In genomic region chr15:92878593-92879053, GRCh38 we compare ENCODE assay signal across 14 cellular contexts.
A peak's percentile ranks its signal among the peaks of the same experiment; 100 is the strongest.
DNase-seq lines count a peak whose midpoint lies in the region; TF ChIP-seq lines count a peak whose summit lies in the region.
"Had no signal": no experiment of that assay in that cellular context is flagged by ENCODE, and none has a peak within 500 bp of the region (broad histone marks: within the 10 kb centered on the region; RNA-seq: fewer than 3 reads in every experiment).

No MANE protein-coding gene starts in this region.

- H3K27ac ChIP-seq in DOHH2 (ENCODE audit: low read depth, low read length) = no peak overlapping the region
- H3K27ac ChIP-seq in VCaP = peak overlapping the region; percentile 100; the same call in 1 of the 2 replicates
- H3K27ac ChIP-seq in parathyroid adenoma = peak overlapping the region; percentile 85
- H3K27ac ChIP-seq: KMS-11 had no signal

- TF ChIP-seq CTCF in DOHH2 (IDR thresholded peaks at IDR 0.05; ENCODE audit: low read depth, low read length, poor library complexity, severe bottlenecking) (no peak), VCaP (conservative IDR thresholded peaks at IDR 0.05) (no peak), parathyroid adenoma (IDR thresholded peaks at IDR 0.05) (no peak)

- peaks cover 16% of the 10 kb centered on the region for H3K79me2 ChIP-seq in DOHH2 (ENCODE audit: control insufficient read depth, low read length)
- peaks cover 6% of the 10 kb centered on the region for H3K79me2 ChIP-seq in parathyroid adenoma

- peaks cover 9% of the 10 kb centered on the region; the same call in 1 of the 2 replicates for H3F3A ChIP-seq in DOHH2 (ENCODE audit: control insufficient read depth, insufficient read depth)

- DNase-seq in NCI-H1417 treated with DMSO at 0.1 percent for 48 hours (lab: John Stamatoyannopoulos, UW) (peak; percentile 44), amniotic stem cell (lab: John Stamatoyannopoulos, UW) (no peak), retina (no peak), midbrain (lab: John Stamatoyannopoulos, UW) (no peak), KBM-7 (no peak)
- DNase-seq: activated CD4-positive, alpha-beta T cell treated with anti-CD3 and anti-CD28 coated beads, Interleukin-2, amount 10 ng/mL, durations not matched to agents 7 days and 5 days; H7; immature natural killer cell; naive B cell; stimulated activated CD4-positive, alpha-beta T cell treated with anti-CD3 and anti-CD28 coated beads, Interleukin-15, amount 100 ng/mL, for 24 hours had no signal

- H3K4me2 ChIP-seq in DOHH2 (ENCODE audit: low read length) = peak overlapping the region; percentile 29
- H3K4me2 ChIP-seq in parathyroid adenoma (ENCODE audit: low read length) = peak overlapping the region; percentile 55
- H3K4me2 ChIP-seq: KMS-11 had no signal

- H3K4me3 ChIP-seq in DOHH2 (ENCODE audit: low read length) (no peak overlapping the region), parathyroid adenoma (ENCODE audit: low read depth, low read length) (no peak overlapping the region)

- no peak overlapping the region for H3K9ac ChIP-seq in parathyroid adenoma
- H3K9ac ChIP-seq: KMS-11 had no signal

- H2AFZ ChIP-seq in parathyroid adenoma = peak overlapping the region; percentile 88

- H3K9me3 ChIP-seq in DOHH2 (ENCODE audit: control insufficient read depth, insufficient read depth, low read length) = no peaks in the 10 kb centered on the region
- H3K9me3 ChIP-seq in parathyroid adenoma (ENCODE audit: control insufficient read depth, low read length) = no peaks in the 10 kb centered on the region

- H3K36me3 ChIP-seq in DOHH2 (ENCODE audit: control insufficient read depth, low read length) = peaks cover 7% of the 10 kb centered on the region
- H3K36me3 ChIP-seq in parathyroid adenoma (ENCODE audit: control insufficient read depth, insufficient read depth, low read length) = peaks cover 3% of the 10 kb centered on the region

- in situ Hi-C loops in KBM-7 (cut with MboI; ENCODE audit: low pct_unique_long_range_greater_than_20kb, low sequenced_read_pairs) = no loop called here

- H3K4me1 ChIP-seq in DOHH2 (ENCODE audit: control insufficient read depth, low read length) = peaks cover 47% of the 10 kb centered on the region
- H3K4me1 ChIP-seq in parathyroid adenoma = peaks cover 23% of the 10 kb centered on the region

- no peaks in the 10 kb centered on the region for H3K27me3 ChIP-seq in DOHH2 (ENCODE audit: control insufficient read depth, low read length)
- H3K27me3 ChIP-seq in parathyroid adenoma (ENCODE audit: control insufficient read depth, insufficient read depth, low read length) = no peaks in the 10 kb centered on the region

- no peaks in the 10 kb centered on the region for H3K9me2 ChIP-seq in DOHH2 (replicated peaks; ENCODE audit: control insufficient read depth, low read length)

- H4K20me1 ChIP-seq in DOHH2 (ENCODE audit: control insufficient read depth, insufficient read depth, low read depth, low read length) = no peaks in the 10 kb centered on the region; the same call in 1 of the 2 replicates
